Comparison of ENCODE assay signal across 1 cellular context in the genomic region with DNA sequence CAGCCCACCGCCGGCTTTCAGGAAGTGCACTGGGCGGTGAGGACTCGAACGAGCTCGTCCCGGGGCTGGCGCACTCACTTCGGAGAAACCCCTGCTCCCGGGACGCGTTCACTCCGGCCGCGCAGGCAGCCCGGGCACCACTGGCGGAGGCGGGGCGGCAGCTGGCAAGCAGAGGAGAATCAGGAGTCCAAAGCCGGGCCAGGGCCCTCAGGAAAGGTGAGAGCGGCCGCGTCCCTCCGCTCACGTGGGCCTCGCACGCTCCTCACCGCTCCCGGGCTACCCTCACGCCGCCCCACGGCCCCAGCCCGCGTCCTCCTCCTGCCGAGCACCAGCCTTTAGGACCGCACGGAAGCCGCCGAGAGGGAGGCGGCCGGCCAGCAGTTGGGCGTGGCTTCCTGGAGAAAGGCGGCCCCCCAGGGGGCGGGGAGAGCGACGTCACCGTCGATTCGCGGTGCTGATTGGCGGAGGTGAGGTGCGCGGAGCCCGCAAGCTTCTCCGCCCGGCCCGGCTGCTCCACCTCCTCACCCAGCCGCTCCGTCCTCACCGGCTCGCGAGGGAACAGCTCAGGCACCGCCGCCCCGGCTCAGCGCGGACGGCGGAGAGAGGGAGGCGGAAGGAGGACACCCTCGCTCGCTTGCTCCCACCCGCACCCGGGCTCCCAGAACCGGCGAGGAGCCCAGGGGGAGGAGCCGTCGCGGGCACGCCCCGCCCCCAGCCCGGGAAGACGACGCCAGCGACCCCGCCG.
TF ChIP-seq lines count a peak whose summit lies in the region.

A gene (plus strand): TSS at position 516 of the 745 bp plus-strand sequence. CDS start 400 bp downstream, outside the sequence.

TF ChIP-seq in HepG2, 621 proteins besides CTCF, POLR2A, EP300 and RAD21 (continued from another document and continues in another):
- TF ChIP-seq PHF20 (CRISPR knock-in tag; IDR thresholded peaks at IDR 0.05) (no peak; the same call in 1 of the 2 replicates), RBM22 (optimal IDR thresholded peaks at IDR 0.05; ENCODE audit: low read length) (peak; percentile 50), ZNF432 (CRISPR knock-in tag; IDR thresholded peaks at IDR 0.05; ENCODE audit: borderline replicate concordance) (no peak), ZNF879 (CRISPR knock-in tag; IDR thresholded peaks at IDR 0.05) (no peak; the same call in none of the 2 replicates), ZC3H4 (CRISPR knock-in tag; IDR thresholded peaks at IDR 0.05; ENCODE audit: borderline replicate concordance) (no peak), ZNF780A (CRISPR knock-in tag; IDR thresholded peaks at IDR 0.05) (peak; percentile 92), ZNF44 (CRISPR knock-in tag; IDR thresholded peaks at IDR 0.05) (0 out of 2 replicates have a peak, but pooled peaks have one; percentile 85), ATF7 (IDR thresholded peaks at IDR 0.05) (no peak), ATF7 (CRISPR knock-in tag; IDR thresholded peaks at IDR 0.05) (no peak; the same call in 1 of the 2 replicates), SALL2 (CRISPR knock-in tag; IDR thresholded peaks at IDR 0.05) (peak; percentile 89), NR2F2 (IDR thresholded peaks at IDR 0.05; ENCODE audit: borderline replicate concordance, low read depth) (peak; percentile 40; the same call in 1 of the 2 replicates), ELF1 (CRISPR knock-in tag; IDR thresholded peaks at IDR 0.05) (peak; percentile 86), GABPB1 (CRISPR knock-in tag; IDR thresholded peaks at IDR 0.05) (peak; percentile 91), ZNF343 (CRISPR knock-in tag; IDR thresholded peaks at IDR 0.05) (peak; percentile 98), NFKBIZ (CRISPR knock-in tag; IDR thresholded peaks at IDR 0.05) (no peak; the same call in 1 of the 2 replicates), SETDB1 (CRISPR knock-in tag; IDR thresholded peaks at IDR 0.05; ENCODE audit: borderline replicate concordance) (no peak), IKZF1 (IDR thresholded peaks at IDR 0.05) (no peak), KMT2B (CRISPR knock-in tag; IDR thresholded peaks at IDR 0.05) (no peak; the same call in none of the 2 replicates), RORA (CRISPR knock-in tag; IDR thresholded peaks at IDR 0.05) (no peak), HNRNPK (IDR thresholded peaks at IDR 0.05; ENCODE audit: low read depth, low read length, poor library complexity, severe bottlenecking) (peak; percentile 79), U2AF2 (IDR thresholded peaks at IDR 0.05; ENCODE audit: low read depth, low read length) (no peak), JARID2 (CRISPR knock-in tag; IDR thresholded peaks at IDR 0.05; ENCODE audit: insufficient replicate concordance) (peak; percentile 99), ZSCAN29 (CRISPR knock-in tag; conservative IDR thresholded peaks at IDR 0.05) (0 out of 2 replicates have a peak, but pooled peaks have one; percentile 84), ZNF20 (CRISPR knock-in tag; IDR thresholded peaks at IDR 0.05) (peak; percentile 76), TARDBP (CRISPR knock-in tag; IDR thresholded peaks at IDR 0.05) (peak; percentile 85), ZNF564 (CRISPR knock-in tag; IDR thresholded peaks at IDR 0.05) (peak; percentile 87), RXRA (CRISPR knock-in tag; IDR thresholded peaks at IDR 0.05) (peak; percentile 89), RBM39 (IDR thresholded peaks at IDR 0.05; ENCODE audit: low read depth, low read length, poor library complexity, severe bottlenecking) (peak; percentile 84), PLRG1 (conservative IDR thresholded peaks at IDR 0.05) (no peak)
- TF ChIP-seq, protein P1, sequence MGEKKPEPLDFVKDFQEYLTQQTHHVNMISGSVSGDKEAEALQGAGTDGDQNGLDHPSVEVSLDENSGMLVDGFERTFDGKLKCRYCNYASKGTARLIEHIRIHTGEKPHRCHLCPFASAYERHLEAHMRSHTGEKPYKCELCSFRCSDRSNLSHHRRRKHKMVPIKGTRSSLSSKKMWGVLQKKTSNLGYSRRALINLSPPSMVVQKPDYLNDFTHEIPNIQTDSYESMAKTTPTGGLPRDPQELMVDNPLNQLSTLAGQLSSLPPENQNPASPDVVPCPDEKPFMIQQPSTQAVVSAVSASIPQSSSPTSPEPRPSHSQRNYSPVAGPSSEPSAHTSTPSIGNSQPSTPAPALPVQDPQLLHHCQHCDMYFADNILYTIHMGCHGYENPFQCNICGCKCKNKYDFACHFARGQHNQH (CRISPR knock-in tag; IDR thresholded peaks at IDR 0.05) = peak; percentile 99
- TF ChIP-seq, protein P2, sequence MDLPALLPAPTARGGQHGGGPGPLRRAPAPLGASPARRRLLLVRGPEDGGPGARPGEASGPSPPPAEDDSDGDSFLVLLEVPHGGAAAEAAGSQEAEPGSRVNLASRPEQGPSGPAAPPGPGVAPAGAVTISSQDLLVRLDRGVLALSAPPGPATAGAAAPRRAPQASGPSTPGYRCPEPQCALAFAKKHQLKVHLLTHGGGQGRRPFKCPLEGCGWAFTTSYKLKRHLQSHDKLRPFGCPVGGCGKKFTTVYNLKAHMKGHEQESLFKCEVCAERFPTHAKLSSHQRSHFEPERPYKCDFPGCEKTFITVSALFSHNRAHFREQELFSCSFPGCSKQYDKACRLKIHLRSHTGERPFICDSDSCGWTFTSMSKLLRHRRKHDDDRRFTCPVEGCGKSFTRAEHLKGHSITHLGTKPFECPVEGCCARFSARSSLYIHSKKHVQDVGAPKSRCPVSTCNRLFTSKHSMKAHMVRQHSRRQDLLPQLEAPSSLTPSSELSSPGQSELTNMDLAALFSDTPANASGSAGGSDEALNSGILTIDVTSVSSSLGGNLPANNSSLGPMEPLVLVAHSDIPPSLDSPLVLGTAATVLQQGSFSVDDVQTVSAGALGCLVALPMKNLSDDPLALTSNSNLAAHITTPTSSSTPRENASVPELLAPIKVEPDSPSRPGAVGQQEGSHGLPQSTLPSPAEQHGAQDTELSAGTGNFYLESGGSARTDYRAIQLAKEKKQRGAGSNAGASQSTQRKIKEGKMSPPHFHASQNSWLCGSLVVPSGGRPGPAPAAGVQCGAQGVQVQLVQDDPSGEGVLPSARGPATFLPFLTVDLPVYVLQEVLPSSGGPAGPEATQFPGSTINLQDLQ (CRISPR knock-in tag; IDR thresholded peaks at IDR 0.05) = peak; percentile 70; the same call in 1 of the 2 replicates
- TF ChIP-seq, protein P3, sequence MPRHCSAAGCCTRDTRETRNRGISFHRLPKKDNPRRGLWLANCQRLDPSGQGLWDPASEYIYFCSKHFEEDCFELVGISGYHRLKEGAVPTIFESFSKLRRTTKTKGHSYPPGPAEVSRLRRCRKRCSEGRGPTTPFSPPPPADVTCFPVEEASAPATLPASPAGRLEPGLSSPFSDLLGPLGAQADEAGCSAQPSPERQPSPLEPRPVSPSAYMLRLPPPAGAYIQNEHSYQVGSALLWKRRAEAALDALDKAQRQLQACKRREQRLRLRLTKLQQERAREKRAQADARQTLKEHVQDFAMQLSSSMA (CRISPR knock-in tag; IDR thresholded peaks at IDR 0.05) = peak; percentile 87
- TF ChIP-seq, protein P4, sequence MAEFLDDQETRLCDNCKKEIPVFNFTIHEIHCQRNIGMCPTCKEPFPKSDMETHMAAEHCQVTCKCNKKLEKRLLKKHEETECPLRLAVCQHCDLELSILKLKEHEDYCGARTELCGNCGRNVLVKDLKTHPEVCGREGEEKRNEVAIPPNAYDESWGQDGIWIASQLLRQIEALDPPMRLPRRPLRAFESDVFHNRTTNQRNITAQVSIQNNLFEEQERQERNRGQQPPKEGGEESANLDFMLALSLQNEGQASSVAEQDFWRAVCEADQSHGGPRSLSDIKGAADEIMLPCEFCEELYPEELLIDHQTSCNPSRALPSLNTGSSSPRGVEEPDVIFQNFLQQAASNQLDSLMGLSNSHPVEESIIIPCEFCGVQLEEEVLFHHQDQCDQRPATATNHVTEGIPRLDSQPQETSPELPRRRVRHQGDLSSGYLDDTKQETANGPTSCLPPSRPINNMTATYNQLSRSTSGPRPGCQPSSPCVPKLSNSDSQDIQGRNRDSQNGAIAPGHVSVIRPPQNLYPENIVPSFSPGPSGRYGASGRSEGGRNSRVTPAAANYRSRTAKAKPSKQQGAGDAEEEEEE (CRISPR knock-in tag; IDR thresholded peaks at IDR 0.05; ENCODE audit: borderline replicate concordance) = no peak
- TF ChIP-seq, protein P5, sequence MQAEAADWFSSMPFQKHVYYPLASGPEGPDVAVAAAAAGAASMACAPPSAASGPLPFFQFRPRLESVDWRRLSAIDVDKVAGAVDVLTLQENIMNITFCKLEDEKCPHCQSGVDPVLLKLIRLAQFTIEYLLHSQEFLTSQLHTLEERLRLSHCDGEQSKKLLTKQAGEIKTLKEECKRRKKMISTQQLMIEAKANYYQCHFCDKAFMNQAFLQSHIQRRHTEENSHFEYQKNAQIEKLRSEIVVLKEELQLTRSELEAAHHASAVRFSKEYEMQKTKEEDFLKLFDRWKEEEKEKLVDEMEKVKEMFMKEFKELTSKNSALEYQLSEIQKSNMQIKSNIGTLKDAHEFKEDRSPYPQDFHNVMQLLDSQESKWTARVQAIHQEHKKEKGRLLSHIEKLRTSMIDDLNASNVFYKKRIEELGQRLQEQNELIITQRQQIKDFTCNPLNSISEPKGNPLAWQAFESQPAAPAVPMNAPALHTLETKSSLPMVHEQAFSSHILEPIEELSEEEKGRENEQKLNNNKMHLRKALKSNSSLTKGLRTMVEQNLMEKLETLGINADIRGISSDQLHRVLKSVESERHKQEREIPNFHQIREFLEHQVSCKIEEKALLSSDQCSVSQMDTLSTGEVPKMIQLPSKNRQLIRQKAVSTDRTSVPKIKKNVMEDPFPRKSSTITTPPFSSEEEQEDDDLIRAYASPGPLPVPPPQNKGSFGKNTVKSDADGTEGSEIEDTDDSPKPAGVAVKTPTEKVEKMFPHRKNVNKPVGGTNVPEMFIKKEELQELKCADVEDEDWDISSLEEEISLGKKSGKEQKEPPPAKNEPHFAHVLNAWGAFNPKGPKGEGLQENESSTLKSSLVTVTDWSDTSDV (CRISPR knock-in tag; IDR thresholded peaks at IDR 0.05) = peak; percentile 93
- TF ChIP-seq, protein P6, sequence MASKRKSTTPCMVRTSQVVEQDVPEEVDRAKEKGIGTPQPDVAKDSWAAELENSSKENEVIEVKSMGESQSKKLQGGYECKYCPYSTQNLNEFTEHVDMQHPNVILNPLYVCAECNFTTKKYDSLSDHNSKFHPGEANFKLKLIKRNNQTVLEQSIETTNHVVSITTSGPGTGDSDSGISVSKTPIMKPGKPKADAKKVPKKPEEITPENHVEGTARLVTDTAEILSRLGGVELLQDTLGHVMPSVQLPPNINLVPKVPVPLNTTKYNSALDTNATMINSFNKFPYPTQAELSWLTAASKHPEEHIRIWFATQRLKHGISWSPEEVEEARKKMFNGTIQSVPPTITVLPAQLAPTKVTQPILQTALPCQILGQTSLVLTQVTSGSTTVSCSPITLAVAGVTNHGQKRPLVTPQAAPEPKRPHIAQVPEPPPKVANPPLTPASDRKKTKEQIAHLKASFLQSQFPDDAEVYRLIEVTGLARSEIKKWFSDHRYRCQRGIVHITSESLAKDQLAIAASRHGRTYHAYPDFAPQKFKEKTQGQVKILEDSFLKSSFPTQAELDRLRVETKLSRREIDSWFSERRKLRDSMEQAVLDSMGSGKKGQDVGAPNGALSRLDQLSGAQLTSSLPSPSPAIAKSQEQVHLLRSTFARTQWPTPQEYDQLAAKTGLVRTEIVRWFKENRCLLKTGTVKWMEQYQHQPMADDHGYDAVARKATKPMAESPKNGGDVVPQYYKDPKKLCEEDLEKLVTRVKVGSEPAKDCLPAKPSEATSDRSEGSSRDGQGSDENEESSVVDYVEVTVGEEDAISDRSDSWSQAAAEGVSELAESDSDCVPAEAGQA (IDR thresholded peaks at IDR 0.05; ENCODE audit: low read depth) = peak; percentile 61; the same call in 1 of the 2 replicates
- TF ChIP-seq, protein P6 (CRISPR knock-in tag; IDR thresholded peaks at IDR 0.05; ENCODE audit: borderline replicate concordance) = no peak
- TF ChIP-seq, protein P7, sequence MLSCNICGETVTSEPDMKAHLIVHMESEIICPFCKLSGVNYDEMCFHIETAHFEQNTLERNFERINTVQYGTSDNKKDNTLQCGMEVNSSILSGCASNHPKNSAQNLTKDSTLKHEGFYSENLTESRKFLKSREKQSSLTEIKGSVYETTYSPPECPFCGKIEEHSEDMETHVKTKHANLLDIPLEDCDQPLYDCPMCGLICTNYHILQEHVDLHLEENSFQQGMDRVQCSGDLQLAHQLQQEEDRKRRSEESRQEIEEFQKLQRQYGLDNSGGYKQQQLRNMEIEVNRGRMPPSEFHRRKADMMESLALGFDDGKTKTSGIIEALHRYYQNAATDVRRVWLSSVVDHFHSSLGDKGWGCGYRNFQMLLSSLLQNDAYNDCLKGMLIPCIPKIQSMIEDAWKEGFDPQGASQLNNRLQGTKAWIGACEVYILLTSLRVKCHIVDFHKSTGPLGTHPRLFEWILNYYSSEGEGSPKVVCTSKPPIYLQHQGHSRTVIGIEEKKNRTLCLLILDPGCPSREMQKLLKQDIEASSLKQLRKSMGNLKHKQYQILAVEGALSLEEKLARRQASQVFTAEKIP (CRISPR knock-in tag; IDR thresholded peaks at IDR 0.05; ENCODE audit: borderline replicate concordance) = no peak
